ENCODE assay signal across 8 cellular contexts in genomic region chr12:43126652-43127051, GRCh38.
"Had no signal": no experiment of that assay in that cellular context is flagged by ENCODE, and none has a peak within 500 bp of the region (broad histone marks: within the 10 kb centered on the region; RNA-seq: fewer than 3 reads in every experiment).

No MANE protein-coding gene starts in this region.

- DNase-seq: GDM1, GF-D8 had no signal

- ATAC-seq: GM12878 had no signal

- H3K4me3 ChIP-seq: GM12878 had no signal

- FAIRE-seq: G401.6, GM12878, GM12891, GM12892, GM18507, GM19239 had no signal
